ENCODE assay signal across 8 cellular contexts in genomic region chr2:165953655-165954606, GRCh38. TPM values are rescaled to one million over a fixed set of nuclear protein-coding genes. Genes with fewer than 3 reads are reported as not detected.
DNase-seq lines count a peak whose midpoint lies in the region; ATAC-seq lines count a peak whose summit lies in the region.

TSS of gene TTC21B (minus strand) at chr2:165953776. CDS start at chr2:165953705, 71 bp downstream.

- no peaks in the 10 kb centered on the region for H3K9me3 ChIP-seq in effector memory CD4-positive, alpha-beta T cell (ENCODE audit: control insufficient read depth, low read length)

- no peaks in the 10 kb centered on the region for H3K36me3 ChIP-seq in effector memory CD4-positive, alpha-beta T cell (ENCODE audit: control insufficient read depth, insufficient read depth, low read length)

- H3K27me3 ChIP-seq in effector memory CD4-positive, alpha-beta T cell (replicated peaks; ENCODE audit: control insufficient read depth, insufficient read depth, low read length, poor library complexity, severe bottlenecking): no peaks in the 10 kb centered on the region

- H3K4me3 ChIP-seq in effector memory CD4-positive, alpha-beta T cell (ENCODE audit: insufficient read depth, low read depth, low read length, poor library complexity, severe bottlenecking): peak within 1 kb of the TSS; percentile 66

- peak; percentile 80 for DNase-seq in COLO829 (ENCODE audit: low spot score)
- peak; percentile 89 for DNase-seq in HS-5 (ENCODE audit: low read depth)
- peak; percentile 87 for DNase-seq in NK-92 treated with Interleukin-12 subunit alpha and Interleukin-12 subunit beta, amount 100 ng/mL, for 24 hours (lab: John Stamatoyannopoulos, UW)
- peak; percentile 96 for DNase-seq in activated CD8-positive, alpha-beta memory T cell treated with anti-CD3 and anti-CD28 coated beads for 24 hours
- DNase-seq in effector memory CD4-positive, alpha-beta T cell: peak; percentile 84 to 93 (median 89)
- DNase-seq in lung microvascular endothelial cell (ENCODE audit: low read depth in 2 of 2): peak; percentile 96 to 97
- peak; percentile 84 to 92 (median 85) for DNase-seq in stimulated activated CD4-positive, alpha-beta T cell treated with anti-CD3 and anti-CD28 coated beads, TNF-alpha, amount 100 ng/mL, for 48 hours (ENCODE audit: low read depth in 3 of 3)

- H3K4me1 ChIP-seq in effector memory CD4-positive, alpha-beta T cell (ENCODE audit: control insufficient read depth, insufficient read depth, low read length, poor library complexity, severe bottlenecking): peaks cover 15% of the 10 kb centered on the region

- peak; percentile 72 for ATAC-seq in GM19468 (IDR thresholded peaks at IDR 0.05; ENCODE audit: extremely low read depth, unreplicated experiment)

- H3K27ac ChIP-seq in effector memory CD4-positive, alpha-beta T cell (ENCODE audit: insufficient read depth, low read length, poor library complexity, severe bottlenecking): peak within 1 kb of the TSS; percentile 69

RNA-seq across cellular contexts. Expression of gene TTC21B, which starts in this region (rescaled TPM):
- total RNA-seq in lung microvascular endothelial cell: 15.7 and 33.5 TPM in 2 replicates

Comparison
In these comparisons a context has a peak if more than half of its experiments do, and no peak if none do; other contexts are left out.
1. Peak in every context shown above with its lines: DNase-seq, ATAC-seq, H3K4me3 ChIP-seq and H3K27ac ChIP-seq.